Comparison of ENCODE assay signal across 2 cellular contexts in the genomic region with DNA sequence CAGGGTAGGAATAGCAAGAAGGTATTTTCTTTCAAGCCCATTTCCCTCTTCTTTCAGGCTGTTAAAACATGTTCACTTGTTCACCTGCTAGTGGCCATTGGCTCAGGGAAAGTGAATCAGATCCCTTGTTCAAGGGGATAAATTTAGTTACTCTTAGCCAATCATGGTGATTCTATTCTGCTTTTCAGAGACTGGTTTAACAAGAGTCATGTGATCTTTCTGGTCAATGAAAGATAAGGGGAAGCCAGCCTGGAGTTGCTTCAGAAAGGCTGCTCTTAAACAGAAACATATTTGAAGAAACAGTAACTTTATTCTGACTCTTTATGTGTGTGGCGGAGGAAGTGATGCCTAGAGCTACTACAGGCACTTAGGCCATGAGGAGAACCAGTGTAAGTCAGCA.
TF ChIP-seq lines count a peak whose summit lies in the region.

No MANE protein-coding gene starts in this region.

TF ChIP-seq in GM23338, 12 proteins besides CTCF, POLR2A, EP300 and RAD21 (continued from another document):
- TF ChIP-seq ZNF462 (CRISPR knock-in tag; IDR thresholded peaks at IDR 0.05) (no peak), ETS1 (IDR thresholded peaks at IDR 0.05) (no peak), EZH2 (IDR thresholded peaks at IDR 0.05; ENCODE audit: low read depth, unreplicated experiment) (no peak), ZNF331 (CRISPR knock-in tag; IDR thresholded peaks at IDR 0.05; ENCODE audit: low read depth) (no peak)

TF ChIP-seq in SK-N-SH treated with all-trans-retinoic acid at 6 μM for 48 hours, 23 proteins besides CTCF, POLR2A, EP300 and RAD21 (continued from another document):
- no peak for TF ChIP-seq GLIS3 (CRISPR knock-in tag; IDR thresholded peaks at IDR 0.05)
- TF ChIP-seq ZNF70 (CRISPR knock-in tag; IDR thresholded peaks at IDR 0.05) = no peak
- TF ChIP-seq ZNF565 (CRISPR knock-in tag; conservative IDR thresholded peaks at IDR 0.05; ENCODE audit: low read depth) = no peak
- TF ChIP-seq RARB (CRISPR knock-in tag; IDR thresholded peaks at IDR 0.05) = no peak
- TF ChIP-seq SNAI2 (CRISPR knock-in tag; IDR thresholded peaks at IDR 0.05) = no peak
- no peak for TF ChIP-seq OSR1 (CRISPR knock-in tag; IDR thresholded peaks at IDR 0.05)
- TF ChIP-seq ZNF8 (CRISPR knock-in tag; IDR thresholded peaks at IDR 0.05) = no peak
TF ChIP-seq in SK-N-SH treated with all-trans-retinoic acid at 6 μM for 48 hours: peak in this region for 0.
